26 cellular contexts compared by ENCODE assay signal in the genomic region with DNA sequence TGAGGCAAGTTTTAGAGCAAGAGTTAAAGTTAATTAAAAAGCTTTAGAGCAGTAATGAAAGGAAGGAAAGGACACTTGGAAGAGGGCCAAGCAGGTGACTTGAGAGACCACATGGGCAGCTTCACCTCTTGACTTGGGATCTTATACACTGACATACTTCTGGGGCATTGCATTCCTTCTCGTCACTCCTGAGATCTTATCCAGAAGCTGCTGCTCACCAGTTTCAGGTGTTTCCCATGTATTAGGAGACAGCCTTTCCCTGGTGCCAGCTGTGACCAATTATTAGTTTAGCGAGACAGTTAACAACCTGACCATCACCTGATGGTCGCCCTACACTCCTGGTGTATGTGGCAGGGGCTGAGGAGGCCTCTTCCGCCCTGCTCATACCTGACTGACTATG.
"Had no signal": no experiment of that assay in that cellular context is flagged by ENCODE, and none has a peak within 500 bp of the region (broad histone marks: within the 10 kb centered on the region; RNA-seq: fewer than 3 reads in every experiment).

No MANE protein-coding gene starts in this region.

- ATAC-seq: left cardiac atrium; left lobe of liver; lower lobe of right lung; mucosa of descending colon; naive thymus-derived CD4-positive, alpha-beta T cell; natural killer cell treated with Interleukin-12 subunit alpha and Interleukin-12 subunit beta and Interleukin-15 and Interleukin-18, amount 100 ng/mL, for 72 hours; right cardiac atrium; sciatic nerve; stimulated activated naive B cell treated with anti-CD40 and anti-IgM and Interleukin-4, amounts not matched to agents 10 μg/mL and 1 μg/mL and 100 μg/mL, for 72 hours; stimulated activated naive CD8-positive, alpha-beta T cell treated with anti-CD3 and anti-CD28 coated beads, Interleukin-15, Interleukin-2, amounts not matched to agents 100 U/mL and 50 U/mL, for 24 hours had no signal

- H3K27me3 Mint-ChIP-seq: naive thymus-derived CD4-positive, alpha-beta T cell; natural killer cell treated with Interleukin-12 subunit alpha and Interleukin-12 subunit beta and Interleukin-15 and Interleukin-18, amount 100 ng/mL, for 72 hours; progenitor cell of endocrine pancreas; stimulated activated naive B cell treated with anti-CD40 and anti-IgM and Interleukin-4, amounts not matched to agents 10 μg/mL and 1 μg/mL and 100 μg/mL, for 72 hours had no signal

- H3K27ac Mint-ChIP-seq: natural killer cell treated with Interleukin-12 subunit alpha and Interleukin-12 subunit beta and Interleukin-15 and Interleukin-18, amount 100 ng/mL, for 72 hours; progenitor cell of endocrine pancreas had no signal

- DNase-seq: islet precursor cell; kidney glomerular epithelial cell; left cardiac atrium; lower lobe of right lung; mammary epithelial cell; midbrain; mucosa of descending colon; naive thymus-derived CD4-positive, alpha-beta T cell; ovary; retina; right cardiac atrium; stimulated activated CD4-positive, alpha-beta T cell treated with anti-CD3 and anti-CD28 coated beads, Interleukin-12 subunit alpha, Interleukin-12 subunit beta, amount 100 ng/mL, for 4 hours; stimulated activated CD4-positive, alpha-beta T cell treated with anti-CD3 and anti-CD28 coated beads, Interleukin-15, amount 100 ng/mL, for 24 hours; stimulated activated CD4-positive, alpha-beta T cell treated with anti-CD3 and anti-CD28 coated beads, Interleukin-2, amount 100 ng/mL, for 24 hours; stimulated activated CD4-positive, alpha-beta T cell treated with anti-CD3 and anti-CD28 coated beads, Interleukin-4, amount 100 ng/mL, for 1 hour; stimulated activated naive B cell treated with anti-CD40 and anti-IgM and Interleukin-4, amounts not matched to agents 10 μg/mL and 1 μg/mL and 100 μg/mL, for 72 hours; stimulated activated naive CD8-positive, alpha-beta T cell treated with anti-CD3 and anti-CD28 coated beads, Interleukin-15, Interleukin-2, amounts not matched to agents 100 U/mL and 50 U/mL, for 24 hours; stomach; testis; thyroid gland; transverse colon; uterus had no signal

- H3K4me3 Mint-ChIP-seq: naive thymus-derived CD4-positive, alpha-beta T cell; natural killer cell treated with Interleukin-12 subunit alpha and Interleukin-12 subunit beta and Interleukin-15 and Interleukin-18, amount 100 ng/mL, for 72 hours; stimulated activated naive B cell treated with anti-CD40 and anti-IgM and Interleukin-4, amounts not matched to agents 10 μg/mL and 1 μg/mL and 100 μg/mL, for 72 hours had no signal

- H3K36me3 Mint-ChIP-seq: natural killer cell treated with Interleukin-12 subunit alpha and Interleukin-12 subunit beta and Interleukin-15 and Interleukin-18, amount 100 ng/mL, for 72 hours had no signal

- H3K9me3 Mint-ChIP-seq: naive thymus-derived CD4-positive, alpha-beta T cell; natural killer cell treated with Interleukin-12 subunit alpha and Interleukin-12 subunit beta and Interleukin-15 and Interleukin-18, amount 100 ng/mL, for 72 hours; stimulated activated naive B cell treated with anti-CD40 and anti-IgM and Interleukin-4, amounts not matched to agents 10 μg/mL and 1 μg/mL and 100 μg/mL, for 72 hours had no signal
